Comparison of ENCODE assay signal across 7 cellular contexts in genomic region chr3:52232279-52233107, GRCh38. TPM values are rescaled to one million over a fixed set of nuclear protein-coding genes. Genes with fewer than 3 reads are reported as not detected.
DNase-seq lines count a peak whose midpoint lies in the region; ATAC-seq, FAIRE-seq and TF ChIP-seq lines count a peak whose summit lies in the region.
"Had no signal": no experiment of that assay in that cellular context is flagged by ENCODE, and none has a peak within 500 bp of the region (broad histone marks: within the 10 kb centered on the region; RNA-seq: fewer than 3 reads in every experiment).

No MANE protein-coding gene starts in this region.

- peaks cover 0 to 56% of the 10 kb centered on the region in 2 donors for H3K36me3 ChIP-seq in psoas muscle (ENCODE audit: insufficient read depth in 1 of 2, low read depth in 1 of 2)

- peak in 1 of 2 donors; percentile 16 for ATAC-seq in activated naive CD4-positive, alpha-beta T cell treated with anti-CD3 and anti-CD28 coated beads, Interleukin-2, amount 50 U/mL, for 72 hours
- ATAC-seq in psoas muscle: no peak
- no peak for ATAC-seq in HG03565 (IDR thresholded peaks at IDR 0.05; ENCODE audit: unreplicated experiment)

- intact Hi-C loops in psoas muscle (cut with DNase I): loop anchor here in 1 of 2 donors (1.0 kb wide), 1 partner anchor 105 kb away; no protein-coding TSS in a partner anchor

- TF ChIP-seq POLR2A in GM12892 (IDR thresholded peaks at IDR 0.05; ENCODE audit: low read depth, low read length): no peak

- peak overlapping the region; percentile 50 to 79 for H3K27ac Mint-ChIP-seq in activated naive CD4-positive, alpha-beta T cell treated with anti-CD3 and anti-CD28 coated beads, Interleukin-2, amount 50 U/mL, for 72 hours

- DNase-seq in activated CD4-positive, alpha-beta T cell treated with anti-CD3 and anti-CD28 coated beads for 48 hours: peak; percentile 61
- no peak for DNase-seq in activated CD4-positive, alpha-beta T cell treated with anti-CD3 and anti-CD28 coated beads for 4 hours
- DNase-seq in activated naive CD4-positive, alpha-beta T cell treated with anti-CD3 and anti-CD28 coated beads, Interleukin-2, amount 50 U/mL, for 72 hours (ENCODE audit: low spot score in 2 of 2): no peak
- peak; percentile 13 to 53 for DNase-seq in psoas muscle
- DNase-seq in GM12892 (ENCODE audit: insufficient read length): no peak
- DNase-seq: islet precursor cell had no signal

- TF ChIP-seq CTCF in psoas muscle (IDR thresholded peaks at IDR 0.05): peak; percentile 23

- 64 to 71% (median 68%) methylated on average over 28 of the region's 28 CpGs for WGBS in psoas muscle, 3 donors

- peaks cover 42% of the 10 kb centered on the region for H3K4me1 ChIP-seq in psoas muscle

- no peaks in the 10 kb centered on the region for H3K27me3 ChIP-seq in psoas muscle (ENCODE audit: insufficient read depth in 3 of 3, low read length in 2 of 3)

- H3K4me3 ChIP-seq in psoas muscle: peak overlapping the region; percentile 72

- no peak for FAIRE-seq in GM12892 (lab: Jason Lieb, UNC)

- peaks cover 0 to 20% of the 10 kb centered on the region in 2 donors for H3K36me3 Mint-ChIP-seq in activated naive CD4-positive, alpha-beta T cell treated with anti-CD3 and anti-CD28 coated beads, Interleukin-2, amount 50 U/mL, for 72 hours

- no peaks in the 10 kb centered on the region for H3K9me3 ChIP-seq in psoas muscle

- no peaks in the 10 kb centered on the region for H3K9me3 Mint-ChIP-seq in activated naive CD4-positive, alpha-beta T cell treated with anti-CD3 and anti-CD28 coated beads, Interleukin-2, amount 50 U/mL, for 72 hours

- peak overlapping the region; percentile 94 for H3K27ac ChIP-seq in psoas muscle

RNA-seq across cellular contexts. Expression of gene TWF2, which starts 6.5 kb away (rescaled TPM):
- total RNA-seq in activated naive CD4-positive, alpha-beta T cell treated with anti-CD3 and anti-CD28 coated beads, Interleukin-2, amount 50 U/mL, for 72 hours: 100 to 1,000 TPM in 1 of 2 donors, 10 to 100 TPM in 1; 75.8 to 139 TPM
- 100 to 1,000 TPM in 3 of 4 donors, 10 to 100 TPM in 1; 74.9 to 224 (median 138) TPM for total RNA-seq in psoas muscle
- 100 to 1,000 TPM in 1 of 3 donors, 10 to 100 TPM in 2; 19.6 to 160 (median 74.6) TPM for polyA plus RNA-seq in psoas muscle
- 26.4 TPM for polyA plus RNA-seq in GM12892 (2012; ENCODE audit: missing spikeins)

RNA-seq across cellular contexts. Expression of gene TLR9, which starts 7.0 kb away (rescaled TPM):
- under 1 TPM; 0.18 to 0.86 TPM for total RNA-seq in activated naive CD4-positive, alpha-beta T cell treated with anti-CD3 and anti-CD28 coated beads, Interleukin-2, amount 50 U/mL, for 72 hours
- under 1 TPM in 3 of 4 donors, not detected in 1; 0.34 to 0.55 (median 0.41) TPM for total RNA-seq in psoas muscle
- polyA plus RNA-seq in psoas muscle: under 1 TPM; 0.04 to 0.14 (median 0.08) TPM
- polyA plus RNA-seq in GM12892 (2012; ENCODE audit: missing spikeins): 0.30 TPM

RNA-seq across cellular contexts. Expression of gene PPM1M, which starts 13.1 kb away (rescaled TPM):
- 10 to 100 TPM; 52.3 to 74.1 TPM for total RNA-seq in activated naive CD4-positive, alpha-beta T cell treated with anti-CD3 and anti-CD28 coated beads, Interleukin-2, amount 50 U/mL, for 72 hours
- total RNA-seq in psoas muscle: 1 to 10 TPM; 2.1 to 7.5 (median 3.9) TPM
- polyA plus RNA-seq in psoas muscle: 1 to 10 TPM; 2.5 to 3.3 (median 2.6) TPM
- polyA plus RNA-seq in GM12892 (2012; ENCODE audit: missing spikeins): 24.1 TPM

RNA-seq across cellular contexts. Expression of gene ALAS1, which starts 34.5 kb away (rescaled TPM):
- 10 to 100 TPM; 56.1 to 72.0 TPM for total RNA-seq in activated naive CD4-positive, alpha-beta T cell treated with anti-CD3 and anti-CD28 coated beads, Interleukin-2, amount 50 U/mL, for 72 hours
- total RNA-seq in psoas muscle: 10 to 100 TPM; 50.1 to 89.4 (median 68.1) TPM
- 100 to 1,000 TPM in 2 of 3 donors, 10 to 100 TPM in 1; 75.2 to 138 (median 121) TPM for polyA plus RNA-seq in psoas muscle
- 58.3 TPM for polyA plus RNA-seq in GM12892 (2012; ENCODE audit: missing spikeins)

RNA-seq across cellular contexts. Expression of gene WDR82, which starts 46.0 kb away (rescaled TPM):
- total RNA-seq in activated naive CD4-positive, alpha-beta T cell treated with anti-CD3 and anti-CD28 coated beads, Interleukin-2, amount 50 U/mL, for 72 hours: 100 to 1,000 TPM in 1 of 2 donors, 10 to 100 TPM in 1; 96.6 to 129 TPM
- 10 to 100 TPM; 62.1 to 93.1 (median 85.5) TPM for total RNA-seq in psoas muscle
- polyA plus RNA-seq in psoas muscle: 10 to 100 TPM; 46.1 to 96.7 (median 53.4) TPM
- polyA plus RNA-seq in GM12892 (2012; ENCODE audit: missing spikeins): 34.7 TPM

Comparison
In these comparisons a context has a peak if more than half of its experiments do, and no peak if none do; other contexts are left out.
1. DNase-seq: peak in activated CD4-positive, alpha-beta T cell treated with anti-CD3 and anti-CD28 coated beads for 48 hours (single experiment) and psoas muscle (2 of 2); none in activated CD4-positive, alpha-beta T cell treated with anti-CD3 and anti-CD28 coated beads for 4 hours (0 of 2), activated naive CD4-positive, alpha-beta T cell treated with anti-CD3 and anti-CD28 coated beads, Interleukin-2, amount 50 U/mL, for 72 hours (0 of 2) and GM12892 (single experiment).
2. RNA of gene PPM1M, which starts 13.1 kb away (total RNA-seq): 52.3 to 74.1 TPM in activated naive CD4-positive, alpha-beta T cell treated with anti-CD3 and anti-CD28 coated beads, Interleukin-2, amount 50 U/mL, for 72 hours; 2.1 to 7.5 TPM in psoas muscle; every median in the first group is over 4 times any median in the second.